ENCODE assay signal across 9 cellular contexts in the genomic region with DNA sequence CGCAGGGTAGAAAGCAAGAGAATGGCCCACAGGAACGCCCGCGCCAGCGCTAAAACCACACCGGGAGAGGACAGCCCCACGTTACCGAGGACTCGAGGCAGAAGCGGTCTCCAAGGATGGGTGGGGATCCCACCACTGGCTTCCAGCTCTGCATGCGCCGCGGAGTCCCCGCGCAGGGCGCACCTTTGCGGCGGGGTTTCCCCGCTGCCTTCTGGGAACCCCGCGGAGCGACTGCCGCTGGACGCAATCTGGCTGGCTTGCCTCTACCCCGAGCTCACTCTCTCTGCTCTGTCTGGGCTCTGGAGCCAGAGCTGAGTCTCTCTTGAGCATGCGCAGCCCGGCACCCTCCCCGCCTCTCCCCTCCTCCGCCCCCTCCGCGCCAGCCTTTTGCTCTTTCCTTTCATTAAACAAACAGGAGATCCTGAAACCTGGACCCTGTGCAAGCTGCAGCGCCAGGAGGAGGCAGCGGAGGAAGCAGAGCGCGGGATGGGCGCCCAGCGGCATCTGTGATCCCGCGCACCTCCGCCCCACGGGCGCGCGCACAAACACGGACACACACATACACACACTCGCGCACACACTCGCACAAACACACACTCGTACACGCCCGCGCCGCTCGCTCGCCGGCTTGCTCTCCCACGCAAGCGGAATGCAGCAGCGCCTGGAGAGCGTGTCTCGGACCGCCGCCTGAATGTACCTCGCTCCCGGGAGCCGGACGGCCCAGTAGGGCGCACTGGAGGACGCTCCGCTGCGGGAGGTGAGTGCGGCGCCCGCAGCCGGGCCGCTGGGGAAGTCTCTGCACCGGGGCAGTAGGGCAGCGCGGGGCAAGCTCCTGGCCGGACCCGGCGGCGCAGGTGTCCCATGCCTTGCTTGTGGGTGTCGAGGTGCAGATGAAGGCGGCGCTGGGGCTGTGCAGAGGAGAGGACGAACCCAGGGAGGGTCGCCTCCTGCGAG. TPM values are rescaled to one million over a fixed set of nuclear protein-coding genes. Genes with fewer than 3 reads are reported as not detected.
DNase-seq lines count a peak whose midpoint lies in the region; ATAC-seq and TF ChIP-seq lines count a peak whose summit lies in the region.
"Had no signal": no experiment of that assay in that cellular context is flagged by ENCODE, and none has a peak within 500 bp of the region (broad histone marks: within the 10 kb centered on the region; RNA-seq: fewer than 3 reads in every experiment).

Gene PLPPR1, plus strand, starts transcription at position 382 of the 954 bp plus-strand sequence.

- peak; percentile 82 for ATAC-seq in esophagus mucosa
- no peak for ATAC-seq in T-helper 17 cell
- no peak for ATAC-seq in HG03095 (IDR thresholded peaks at IDR 0.05; ENCODE audit: unreplicated experiment)
- ATAC-seq in GM21737 (IDR thresholded peaks at IDR 0.05; ENCODE audit: unreplicated experiment), result no peak

- H3K4me1 Mint-ChIP-seq in T-helper 17 cell, result no peaks in the 10 kb centered on the region

- TF ChIP-seq CTCF in A673 (conservative IDR thresholded peaks at IDR 0.05; ENCODE audit: low read depth, low read length) (no peak), HL-60 (IDR thresholded peaks at IDR 0.05; ENCODE audit: insufficient read depth, low read length) (no peak)

- peaks cover 93% of the 10 kb centered on the region for H3K27me3 ChIP-seq in A673 (replicated peaks; ENCODE audit: insufficient read depth, low read depth, low read length, poor library complexity)
- H3K27me3 ChIP-seq in HL-60 (ENCODE audit: insufficient read depth, poor library complexity, severe bottlenecking), result peaks cover 46% of the 10 kb centered on the region

- H3K36me3 ChIP-seq in A673 (ENCODE audit: insufficient read depth, low read length, poor library complexity, severe bottlenecking), result no peaks in the 10 kb centered on the region

- peaks cover 28% of the 10 kb centered on the region for H3K27me3 Mint-ChIP-seq in T-helper 17 cell

- H3K27ac ChIP-seq in A673 (ENCODE audit: low read depth, low read length, poor library complexity, severe bottlenecking) (no peak within 1 kb of the TSS), HL-60 (replicated peaks) (no peak within 1 kb of the TSS)

- BruUV-seq in A673 (replicated peaks; lab: Mats Ljungman, UMichigan), result no TSS peak

- no peak within 1 kb of the TSS for H3K4me3 Mint-ChIP-seq in T-helper 17 cell

- intact Hi-C loops in A673 (cut with micrococcal nuclease; ENCODE audit: unreplicated experiment), result no loop called here

- CTCF ChIA-PET in A673 (lab: Charles Lee), result no interaction called here

- H3K9me3 ChIP-seq in A673 (ENCODE audit: low read depth, low read length, poor library complexity, severe bottlenecking), result no peaks in the 10 kb centered on the region
- no peaks in the 10 kb centered on the region for H3K9me3 ChIP-seq in T-helper 17 cell (ENCODE audit: control insufficient read depth, low read length, poor library complexity, severe bottlenecking)

- H3K4me3 ChIP-seq in A673 (ENCODE audit: low read depth, low read length, poor library complexity, severe bottlenecking) (peak within 1 kb of the TSS; percentile 46), HL-60 (replicated peaks; ENCODE audit: insufficient read depth, low read length) (peak within 1 kb of the TSS; percentile 13; the same call in 1 of the 2 replicates)

- no peaks in the 10 kb centered on the region for H3K36me3 Mint-ChIP-seq in T-helper 17 cell (ENCODE audit: low read depth)

- no peak within 1 kb of the TSS for H3K27ac Mint-ChIP-seq in T-helper 17 cell

- DNase-seq in A673 (ENCODE audit: low spot score) (peak; percentile 69), HL-60 (ENCODE audit: low read depth in 1 of 2, low spot score in 1 of 2) (no peak), RPMI7951 (ENCODE audit: low read depth) (peak; percentile 7), mucosa of gallbladder (ENCODE audit: low spot score) (peak; percentile 76), T-helper 17 cell (no peak)

- H3K4me1 ChIP-seq in A673 (ENCODE audit: insufficient read depth, low read length, poor library complexity, severe bottlenecking), result no peaks in the 10 kb centered on the region

- POLR2A ChIA-PET in A673 (lab: Charles Lee; ENCODE audit: low non-redundant PET), result no interaction called here

RNA-seq across cellular contexts. Expression of gene PLPPR1, which starts in this region (rescaled TPM):
- total RNA-seq in A673 (2021) (not detected in 2 replicates), esophagus mucosa (0.32 TPM), mucosa of gallbladder (0.29 TPM), T-helper 17 cell (not detected)
- not detected in 2 replicates for total RNA-seq in RPMI7951 (2014; rRNA removed; shearing (Covaris generic))
- total RNA-seq: subcutaneous adipose tissue had no signal

Comparison
In these comparisons a context has a peak if more than half of its experiments do, and no peak if none do; other contexts are left out.
1. Peak in DNase-seq and H3K4me3 ChIP-seq in A673; RNA of the gene not detected or under 1 TPM.
2. Peak in DNase-seq in RPMI7951; RNA of the gene not detected or under 1 TPM.
3. Peak in ATAC-seq in esophagus mucosa; RNA of the gene not detected or under 1 TPM.
4. Peak in DNase-seq in mucosa of gallbladder; RNA of the gene not detected or under 1 TPM.